ENCODE assay signal across 8 cellular contexts in the genomic region with DNA sequence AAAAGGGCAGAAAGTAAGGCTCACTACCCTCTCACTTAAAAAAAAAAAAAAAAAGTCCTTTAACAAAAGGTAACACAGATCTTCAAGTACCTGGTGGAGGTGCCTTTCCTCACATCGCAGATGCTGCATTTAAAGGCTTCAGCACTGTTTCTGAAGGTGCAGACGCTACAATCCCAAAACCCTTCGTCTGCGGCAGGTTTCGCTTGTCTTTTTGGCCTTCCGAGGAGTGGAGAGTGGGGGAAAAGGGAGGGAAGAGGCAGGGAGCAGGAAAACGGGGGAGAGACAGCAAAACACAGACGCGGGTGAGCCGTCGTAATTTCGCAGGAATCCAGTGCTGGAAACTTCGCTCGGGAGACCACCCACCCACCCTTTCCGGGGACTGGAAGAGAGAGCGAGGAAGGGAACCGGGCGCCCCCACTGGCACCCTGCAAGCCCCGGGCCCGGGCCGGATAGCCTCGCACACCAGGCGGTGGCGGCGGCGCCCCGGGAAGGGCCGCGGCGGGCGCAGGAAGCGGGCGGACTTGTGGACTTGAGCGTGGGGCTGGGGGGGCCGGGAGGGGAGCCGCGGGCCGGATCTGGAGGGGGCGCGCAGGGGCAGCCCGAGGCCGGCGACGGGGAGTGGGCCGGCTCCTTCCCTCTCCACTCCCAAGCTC. TPM values are rescaled to one million over a fixed set of nuclear protein-coding genes. Genes with fewer than 3 reads are reported as not detected.
DNase-seq lines count a peak whose midpoint lies in the region; ATAC-seq and TF ChIP-seq lines count a peak whose summit lies in the region.

A gene (minus strand): TSS at position 216 of the 653 bp plus-strand sequence.

- H3K36me3 ChIP-seq in DND-41 (ENCODE audit: insufficient read depth, low read length) (no peaks in the 10 kb centered on the region), HUES64 (ENCODE audit: insufficient read depth, low read length) (0 out of 2 replicates have a peak, but pooled peaks cover 2% of the 10 kb centered on the region), muscle layer of duodenum (ENCODE audit: control insufficient read depth in 1 of 2, insufficient read depth in 2 of 2, low read length in 2 of 2) (no peaks in the 10 kb centered on the region), urinary bladder (ENCODE audit: insufficient read depth) (no peaks in the 10 kb centered on the region)

- H3K4me3 ChIP-seq in DND-41 (ENCODE audit: low read depth in 1 of 2, low read length in 2 of 2): peak within 1 kb of the TSS; percentile 53 to 78
- peak within 1 kb of the TSS; percentile 89 for H3K4me3 ChIP-seq in HUES64 (ENCODE audit: low read length)
- peak within 1 kb of the TSS; percentile 93 for H3K4me3 ChIP-seq in epithelial cell of esophagus (ENCODE audit: low read length)
- peak within 1 kb of the TSS; percentile 72 to 94 for H3K4me3 ChIP-seq in muscle layer of duodenum (ENCODE audit: low read depth in 1 of 2, low read length in 2 of 2)
- H3K4me3 ChIP-seq in urinary bladder (ENCODE audit: low read depth, low read length): peak within 1 kb of the TSS; percentile 88

- peaks cover 45% of the 10 kb centered on the region for H3K4me1 Mint-ChIP-seq in activated CD4-positive, alpha-beta T cell treated with anti-CD3 and anti-CD28 coated beads for 36 hours

- CTCF ChIA-PET in activated CD4-positive, alpha-beta T cell treated with anti-CD3 and anti-CD28 coated beads for 36 hours (lab: Charles Lee): interaction anchor here (1.8 kb wide), 1 partner anchor 19 kb away, joined by 7 read pairs; no protein-coding TSS in a partner anchor

- H3K4me1 ChIP-seq in DND-41 (ENCODE audit: insufficient read depth, low read length) (peaks cover 44% of the 10 kb centered on the region), HUES64 (ENCODE audit: insufficient read depth, low read length) (peaks cover 42% of the 10 kb centered on the region), muscle layer of duodenum (ENCODE audit: control insufficient read depth in 1 of 2, insufficient read depth in 2 of 2, low read length in 2 of 2) (peaks cover 6 to 7% of the 10 kb centered on the region in 2 donors), urinary bladder (ENCODE audit: insufficient read depth) (no peaks in the 10 kb centered on the region)

- peak within 1 kb of the TSS; percentile 79 for H3K4me2 ChIP-seq in DND-41 (ENCODE audit: insufficient read depth, low read length)

- H3K27ac Mint-ChIP-seq in activated CD4-positive, alpha-beta T cell treated with anti-CD3 and anti-CD28 coated beads for 36 hours: peak within 1 kb of the TSS; percentile 99

- no peaks in the 10 kb centered on the region for H3K9me3 Mint-ChIP-seq in activated CD4-positive, alpha-beta T cell treated with anti-CD3 and anti-CD28 coated beads for 36 hours (ENCODE audit: low read depth)

- intact Hi-C loops in activated CD4-positive, alpha-beta T cell treated with anti-CD3 and anti-CD28 coated beads for 36 hours (cut with DNase I, micrococcal nuclease): loop anchor here (1.0 to 10.0 kb wide), 12 partner anchors 9 to 724 kb away; a partner anchor contains a TSS

- peak; percentile 64 for ATAC-seq in DND-41 (ENCODE audit: insufficient read depth, low read depth)
- ATAC-seq in GM21447 (IDR thresholded peaks at IDR 0.05; ENCODE audit: unreplicated experiment): peak; percentile 31
- peak; percentile 39 for ATAC-seq in activated CD4-positive, alpha-beta T cell treated with anti-CD3 and anti-CD28 coated beads for 36 hours

- WGBS in HUES64: 2% methylated on average over 37 of the region's 45 CpGs
- under 1% methylated on average over 45 of the region's 45 CpGs for WGBS in urinary bladder

- no peaks in the 10 kb centered on the region for H3K9me3 ChIP-seq in DND-41 (ENCODE audit: insufficient read depth, low read length, severe bottlenecking)
- H3K9me3 ChIP-seq in HUES64 (ENCODE audit: insufficient read depth, low read depth, low read length): no peaks in the 10 kb centered on the region
- H3K9me3 ChIP-seq in muscle layer of duodenum (ENCODE audit: control insufficient read depth in 1 of 2, low read length in 2 of 2): no peaks in the 10 kb centered on the region

- no peak for DNase-seq in DND-41
- DNase-seq in activated CD4-positive, alpha-beta T cell treated with anti-CD3 and anti-CD28 coated beads for 36 hours: no peak
- peak; percentile 41 for DNase-seq in epithelial cell of esophagus (ENCODE audit: low read depth)
- DNase-seq in NCI-H446 treated with DMSO at 0.1 percent for 48 hours (lab: John Stamatoyannopoulos, UW): no peak

- peaks cover 53% of the 10 kb centered on the region for H3K79me2 ChIP-seq in DND-41 (ENCODE audit: insufficient read depth, low read length)

- H3K9ac ChIP-seq in DND-41 (ENCODE audit: low read depth, low read length): peak within 1 kb of the TSS; percentile 60
- H3K9ac ChIP-seq in HUES64 (ENCODE audit: low read depth, low read length): peak within 1 kb of the TSS; percentile 89

- H3K36me3 Mint-ChIP-seq in activated CD4-positive, alpha-beta T cell treated with anti-CD3 and anti-CD28 coated beads for 36 hours (ENCODE audit: low read depth): peaks cover 42% of the 10 kb centered on the region

- peaks cover 39% of the 10 kb centered on the region; the same call in 1 of the 2 replicates for H4K20me1 ChIP-seq in DND-41 (ENCODE audit: insufficient read depth, low read length)

- POLR2A ChIA-PET in activated CD4-positive, alpha-beta T cell treated with anti-CD3 and anti-CD28 coated beads for 36 hours (lab: Charles Lee): interaction anchor here (0.6 to 1.5 kb wide), 5 partner anchors 17 to 292 kb away, joined by 3 to 4 read pairs (median 3); no protein-coding TSS in a partner anchor

- peaks cover 10% of the 10 kb centered on the region for H3K27me3 Mint-ChIP-seq in activated CD4-positive, alpha-beta T cell treated with anti-CD3 and anti-CD28 coated beads for 36 hours

- peak within 1 kb of the TSS; percentile 97 for H2AFZ ChIP-seq in DND-41 (ENCODE audit: low read depth, low read length)

- H3K27me3 ChIP-seq in DND-41 (ENCODE audit: insufficient read depth, low read length, poor library complexity): peaks cover 3% of the 10 kb centered on the region
- H3K27me3 ChIP-seq in HUES64 (ENCODE audit: insufficient read depth, low read length): peaks cover 22% of the 10 kb centered on the region
- no peaks in the 10 kb centered on the region for H3K27me3 ChIP-seq in muscle layer of duodenum (ENCODE audit: low read depth, low read length)

- peak within 1 kb of the TSS; percentile 98 for H3K4me3 Mint-ChIP-seq in activated CD4-positive, alpha-beta T cell treated with anti-CD3 and anti-CD28 coated beads for 36 hours

- TF ChIP-seq CTCF in DND-41 (IDR thresholded peaks at IDR 0.05; ENCODE audit: borderline replicate concordance, extremely low read depth, low read length, poor library complexity, severe bottlenecking) (peak; percentile 9), epithelial cell of esophagus (IDR thresholded peaks at IDR 0.05; ENCODE audit: insufficient read depth, low read depth, low read length, missing control alignments) (no peak)

- peak within 1 kb of the TSS; percentile 71 for H3K27ac ChIP-seq in DND-41 (ENCODE audit: low read length)
- peak within 1 kb of the TSS; percentile 78 for H3K27ac ChIP-seq in HUES64 (ENCODE audit: low read depth, low read length)
- H3K27ac ChIP-seq in muscle layer of duodenum (ENCODE audit: low read length): peak within 1 kb of the TSS; percentile 91
- peak within 1 kb of the TSS; percentile 82 for H3K27ac ChIP-seq in urinary bladder (ENCODE audit: low read depth)

RNA-seq across cellular contexts. Expression of the gene that starts here (rescaled TPM):
- 20.5 TPM for polyA plus RNA-seq in HUES64 (2013, experiment 1 of 2)
- 21.4 TPM for polyA plus RNA-seq in HUES64 (2013, experiment 2 of 2)
- total RNA-seq in activated CD4-positive, alpha-beta T cell treated with anti-CD3 and anti-CD28 coated beads for 36 hours: 10 to 100 TPM; 31.0 to 34.0 TPM
- total RNA-seq in urinary bladder: 42.3 TPM
- polyA plus RNA-seq in urinary bladder: 16.1 TPM
